ENCODE assay signal across 25 cellular contexts in genomic region chr5:135266301-135266630, GRCh38.
DNase-seq lines count a peak whose midpoint lies in the region; ATAC-seq and TF ChIP-seq lines count a peak whose summit lies in the region.
"Had no signal": no experiment of that assay in that cellular context is flagged by ENCODE, and none has a peak within 500 bp of the region (broad histone marks: within the 10 kb centered on the region; RNA-seq: fewer than 3 reads in every experiment).

No MANE protein-coding gene starts in this region.

- no peak for TF ChIP-seq EP300 in stomach (IDR thresholded peaks at IDR 0.05)

- no peaks in the 10 kb centered on the region for H3K36me3 ChIP-seq in WERI-Rb-1
- H3K36me3 ChIP-seq in stomach, result no peaks in the 10 kb centered on the region
- H3K36me3 ChIP-seq: cardiac muscle cell had no signal

- no peak overlapping the region for H4K8ac ChIP-seq in H9 (replicated peaks; ENCODE audit: insufficient read length, low read depth, low read length)

- H3K27me3 ChIP-seq in H9 (ENCODE audit: insufficient read depth, low read length), result no peaks in the 10 kb centered on the region
- H3K27me3 ChIP-seq in WERI-Rb-1 (ENCODE audit: insufficient read depth, low read depth, severe bottlenecking), result no peaks in the 10 kb centered on the region
- peaks cover 0 to 5% (median 0%) of the 10 kb centered on the region in 3 donors for H3K27me3 ChIP-seq in stomach

- TF ChIP-seq CTCF in H9 (conservative IDR thresholded peaks at IDR 0.05), result no peak
- TF ChIP-seq CTCF in WERI-Rb-1 (IDR thresholded peaks at IDR 0.05; ENCODE audit: low read depth, low read length), result no peak
- no peak for TF ChIP-seq CTCF in stomach (IDR thresholded peaks at IDR 0.05)

- H3K9me3 Mint-ChIP-seq in H9, result peaks cover 0 to 7% of the 10 kb centered on the region in 2 experiments; a peak in 3 of 5 replicates
- H3K9me3 Mint-ChIP-seq: stimulated activated memory B cell treated with anti-CD40 and anti-IgM and Interleukin-4, amounts not matched to agents 10 μg/mL and 1 μg/mL and 100 μg/mL, for 72 hours; T-helper 2 cell treated with Interferon-gamma antibody and Interleukin-4, amounts not matched to agents 5 μg/mL and 100 μg/mL, for 36 hours had no signal

- H4K5ac ChIP-seq in H9 (ENCODE audit: insufficient read length, low read depth, low read length), result no peak overlapping the region

- H2BK120ac ChIP-seq in H9 (ENCODE audit: low read depth, low read length, poor library complexity, severe bottlenecking), result no peak overlapping the region

- H2BK12ac ChIP-seq in H9 (ENCODE audit: insufficient read length, low read depth, low read length), result no peak overlapping the region

- H3K4me1 Mint-ChIP-seq in H9, result no peaks in the 10 kb centered on the region
- H3K4me1 Mint-ChIP-seq: stimulated activated memory B cell treated with anti-CD40 and anti-IgM and Interleukin-4, amounts not matched to agents 10 μg/mL and 1 μg/mL and 100 μg/mL, for 72 hours; WTC11 had no signal

- no peaks in the 10 kb centered on the region for H4K20me1 ChIP-seq in H9 (ENCODE audit: control insufficient read depth, insufficient read depth, insufficient read length)

- H3K23ac ChIP-seq in H9 (ENCODE audit: insufficient read length, low read depth, low read length), result no peak overlapping the region

- H3K36me3 Mint-ChIP-seq in H9 (ENCODE audit: insufficient read depth in 1 of 3, low read depth in 3 of 3), result peaks cover 0 to 5% (median 0%) of the 10 kb centered on the region in 3 experiments; a peak in 2 of 7 replicates
- H3K36me3 Mint-ChIP-seq: stimulated activated memory B cell treated with anti-CD40 and anti-IgM and Interleukin-4, amounts not matched to agents 10 μg/mL and 1 μg/mL and 100 μg/mL, for 72 hours had no signal

- H3K27ac ChIP-seq in H9 (ENCODE audit: insufficient read length, low read depth, low read length), result no peak overlapping the region
- peak overlapping the region; percentile 97 for H3K27ac ChIP-seq in WERI-Rb-1
- H3K27ac ChIP-seq in stomach, result peak overlapping the region; percentile 54 to 83 (median 69)
- H3K27ac ChIP-seq: cardiac muscle cell had no signal

- H3K4me3 Mint-ChIP-seq in H9, result no peak overlapping the region
- H3K4me3 Mint-ChIP-seq: endodermal cell; stimulated activated memory B cell treated with anti-CD40 and anti-IgM and Interleukin-4, amounts not matched to agents 10 μg/mL and 1 μg/mL and 100 μg/mL, for 72 hours; T-helper 2 cell treated with Interferon-gamma antibody and Interleukin-4, amounts not matched to agents 5 μg/mL and 100 μg/mL, for 36 hours; WTC11 had no signal

- ATAC-seq in HG02798 (IDR thresholded peaks at IDR 0.05; ENCODE audit: poor library complexity, unreplicated experiment), result no peak
- no peak for ATAC-seq in GM21360 (IDR thresholded peaks at IDR 0.05; ENCODE audit: unreplicated experiment)
- ATAC-seq: stimulated activated memory B cell treated with anti-CD40 and anti-IgM and Interleukin-4, amounts not matched to agents 10 μg/mL and 1 μg/mL and 100 μg/mL, for 72 hours; WTC11 had no signal

- H3K14ac ChIP-seq in H9 (ENCODE audit: insufficient read depth, low read length), result no peak overlapping the region

- no peak overlapping the region for H2AFZ ChIP-seq in H9 (ENCODE audit: low read length)

- H2BK20ac ChIP-seq in H9 (ENCODE audit: low read depth, low read length, poor library complexity, severe bottlenecking), result no peak overlapping the region

- no peak overlapping the region for H2BK5ac ChIP-seq in H9 (ENCODE audit: insufficient read length, low read length)

- no peak overlapping the region for H3K4me3 ChIP-seq in WERI-Rb-1 (ENCODE audit: low read depth, low read length)
- H3K4me3 ChIP-seq in stomach, result no peak overlapping the region
- H3K4me3 ChIP-seq: cardiac muscle cell had no signal

- H4K91ac ChIP-seq in H9 (ENCODE audit: insufficient read length, low read depth, low read length), result no peak overlapping the region

- H2AK5ac ChIP-seq in H9 (ENCODE audit: insufficient read length, low read length), result no peak overlapping the region

- H3K18ac ChIP-seq in H9 (ENCODE audit: insufficient read length, low read depth, low read length), result no peak overlapping the region

- H3K9me3 ChIP-seq in H9 (ENCODE audit: control insufficient read depth, low read depth, low read length), result no peaks in the 10 kb centered on the region
- peaks cover 2% of the 10 kb centered on the region for H3K9me3 ChIP-seq in WERI-Rb-1 (ENCODE audit: severe bottlenecking)
- peaks cover 0 to 4% (median 0%) of the 10 kb centered on the region in 4 donors for H3K9me3 ChIP-seq in stomach

- no peak overlapping the region for H3T11ph ChIP-seq in H9 (ENCODE audit: low read length)

- H3K9ac ChIP-seq in H9 (ENCODE audit: extremely low read depth, insufficient read length, low read length), result no peak overlapping the region

- 0 out of 7 replicates have a peak overlapping the region, but pooled peaks of 2 of the 3 experiments have one; percentile 2 to 49 for H3K27ac Mint-ChIP-seq in H9
- H3K27ac Mint-ChIP-seq: endodermal cell; stimulated activated memory B cell treated with anti-CD40 and anti-IgM and Interleukin-4, amounts not matched to agents 10 μg/mL and 1 μg/mL and 100 μg/mL, for 72 hours; T-helper 2 cell treated with Interferon-gamma antibody and Interleukin-4, amounts not matched to agents 5 μg/mL and 100 μg/mL, for 36 hours; WTC11 had no signal

- no peak overlapping the region for H3K4ac ChIP-seq in H9 (ENCODE audit: low read depth, low read length)

- no peak overlapping the region for H2BK15ac ChIP-seq in H9 (ENCODE audit: low read depth, low read length)

- H3K56ac ChIP-seq in H9 (ENCODE audit: insufficient read length, low read depth, low read length), result no peak overlapping the region

- H3K23me2 ChIP-seq in H9 (ENCODE audit: insufficient read length, low read depth, low read length, poor library complexity, severe bottlenecking), result no peaks in the 10 kb centered on the region

- H3K79me2 ChIP-seq in H9 (ENCODE audit: insufficient read depth, low read length), result no peaks in the 10 kb centered on the region

- no peak for TF ChIP-seq POLR2A in stomach (IDR thresholded peaks at IDR 0.05)

- H3K79me1 ChIP-seq in H9 (ENCODE audit: insufficient read depth, low read depth, low read length, poor library complexity, severe bottlenecking), result no peaks in the 10 kb centered on the region

- no peaks in the 10 kb centered on the region for H3K4me1 ChIP-seq in H9 (ENCODE audit: insufficient read depth, low read length)
- peaks cover 0 to 38% (median 12%) of the 10 kb centered on the region in 4 donors for H3K4me1 ChIP-seq in stomach

- DNase-seq in H9 (no peak), WERI-Rb-1 (no peak), islet precursor cell (peak; percentile 58), stomach (no peak)
- no peak for DNase-seq in stimulated activated CD4-positive, alpha-beta T cell treated with anti-CD3 and anti-CD28 coated beads, Interleukin-1b, Interleukin-23, amount 100 ng/mL, for 48 hours
- DNase-seq: activated CD4-positive, alpha-beta T cell treated with anti-CD3 and anti-CD28 coated beads, Interleukin-2, amount 50 U/mL, for 1 hour; activated naive CD4-positive, alpha-beta T cell treated with anti-CD3 and anti-CD28 coated beads, Interleukin-2, amount 50 U/mL, for 16 hours; cortex of kidney; endodermal cell; glutamatergic neuron; GOT3; kidney glomerular epithelial cell; NCI-H1048; NCI-H1694 treated with DMSO at 0.1 percent for 48 hours; NCI-H2171 treated with DMSO at 0.1 percent for 48 hours; NCI-H524 treated with DMSO at 0.1 percent for 48 hours; nucleus accumbens; RPMI8226; stimulated activated CD4-positive, alpha-beta T cell treated with anti-CD3 and anti-CD28 coated beads, Interleukin-2, amount 100 ng/mL, for 48 hours had no signal

- H3K4me2 ChIP-seq in H9 (ENCODE audit: insufficient read depth, insufficient read length, low read length), result no peak overlapping the region

- WGBS in H9 (ENCODE audit: extremely low coverage, insufficient read length, low lambda C conversion rate), result no CpG with 5 or more reads among the region's 6 CpGs
- 56 to 78% (median 69%) methylated on average over 6 of the region's 6 CpGs for WGBS in stomach, 5 donors

- peaks cover 8% of the 10 kb centered on the region for H3K27me3 Mint-ChIP-seq in H9 (ENCODE audit: low read depth)

- intact Hi-C loops in stomach (cut with DNase I; ENCODE audit: low total_unique reads), result no loop called here
